ENCODE assay signal across 18 cellular contexts in the genomic region with DNA sequence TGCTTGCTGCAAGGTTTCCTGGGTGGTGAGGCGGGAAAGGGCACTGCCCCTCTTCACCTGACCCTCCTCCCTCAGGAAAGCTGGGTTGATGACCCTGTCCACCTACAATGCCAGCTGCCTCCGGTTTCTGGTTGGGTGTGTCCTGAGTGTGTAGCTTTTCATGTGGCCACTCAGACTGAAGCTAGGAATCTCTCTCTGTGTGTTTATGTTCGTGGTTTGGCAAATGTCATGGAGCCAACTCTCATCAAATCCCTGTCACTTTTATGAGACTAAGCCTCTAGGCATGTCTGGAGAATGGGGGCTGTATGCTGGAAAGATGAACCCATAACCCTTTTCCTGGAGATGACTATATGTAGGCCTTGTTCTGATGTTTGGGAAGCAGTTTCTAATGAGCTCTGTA. TPM values are rescaled to one million over a fixed set of nuclear protein-coding genes. Genes with fewer than 3 reads are reported as not detected.
DNase-seq lines count a peak whose midpoint lies in the region; ATAC-seq and TF ChIP-seq lines count a peak whose summit lies in the region.
"Had no signal": no experiment of that assay in that cellular context is flagged by ENCODE, and none has a peak within 500 bp of the region (broad histone marks: within the 10 kb centered on the region; RNA-seq: fewer than 3 reads in every experiment).

No MANE protein-coding gene starts in this region.

- H3K4me3 ChIP-seq in astrocyte of the cerebellum (ENCODE audit: low read depth, low read length): no peak overlapping the region
- H3K4me3 ChIP-seq: gastrocnemius medialis, upper lobe of left lung had no signal

- peak; percentile 70 for DNase-seq in AG20443 (ENCODE audit: low spot score)
- DNase-seq in HS-27A (ENCODE audit: low read depth): peak; percentile 41
- DNase-seq in astrocyte of the cerebellum (ENCODE audit: low read depth): peak; percentile 56
- peak; percentile 62 for DNase-seq in iris pigment epithelial cell (ENCODE audit: low read depth)
- no peak for DNase-seq in mesenteric fat pad (ENCODE audit: low spot score)
- DNase-seq in cerebellum (ENCODE audit: low spot score): no peak
- no peak for DNase-seq in NCI-H1092 (lab: John Stamatoyannopoulos, UW)
- DNase-seq: activated effector memory CD4-positive, alpha-beta T cell treated with anti-CD3 and anti-CD28 coated beads, Interleukin-2, amount 50 U/mL, for 16 hours; gastrocnemius medialis; NCI-H187 treated with DMSO at 0.1 percent for 48 hours; NCI-H69; RPMI8226; small intestine; stimulated activated naive CD4-positive, alpha-beta T cell treated with Interleukin-2 at 50 U/mL for 16 hours; T-helper 1 cell had no signal

- no peak for ATAC-seq in GM18858 (IDR thresholded peaks at IDR 0.05; ENCODE audit: unreplicated experiment)
- ATAC-seq: gastrocnemius medialis had no signal

- in situ Hi-C loops in astrocyte of the cerebellum (cut with HindIII; ENCODE audit: low sequenced_read_pairs): no loop called here

- TF ChIP-seq CTCF in astrocyte of the cerebellum (IDR thresholded peaks at IDR 0.05; ENCODE audit: low read depth, low read length, missing control alignments): no peak

RNA-seq across cellular contexts. Expression of gene PLEKHG4, which starts 17.1 kb away (rescaled TPM):
- total RNA-seq in mesenteric fat pad (4.0 TPM), cerebellum (3.9 TPM)

RNA-seq across cellular contexts. Expression of gene KCTD19, which starts 30.1 kb away (rescaled TPM):
- not detected for total RNA-seq in mesenteric fat pad
- total RNA-seq in cerebellum: 2.2 TPM
- total RNA-seq: gastrocnemius medialis had no signal

RNA-seq across cellular contexts. Expression of gene LRRC36, which starts 30.2 kb away (rescaled TPM):
- total RNA-seq in mesenteric fat pad: 0.22 TPM
- total RNA-seq in cerebellum: 9.5 TPM
- total RNA-seq: gastrocnemius medialis, H1 had no signal

RNA-seq across cellular contexts. Expression of gene SLC9A5, which starts 47.6 kb away (rescaled TPM):
- total RNA-seq in mesenteric fat pad (0.55 TPM), cerebellum (3.9 TPM)

RNA-seq across cellular contexts. Expression of gene FHOD1, which starts 49.1 kb away (rescaled TPM):
- total RNA-seq in mesenteric fat pad (36.6 TPM), cerebellum (5.8 TPM)

Comparison
In these comparisons a context has a peak if more than half of its experiments do, and no peak if none do; other contexts are left out.
1. DNase-seq: peak in AG20443 (single experiment), HS-27A (single experiment), astrocyte of the cerebellum (single experiment) and iris pigment epithelial cell (single experiment); none in mesenteric fat pad (single experiment), cerebellum (single experiment) and NCI-H1092 (single experiment).